Comparison of ENCODE assay signal across 8 cellular contexts in genomic region chr1:65059930-65060538, GRCh38.
A peak's percentile ranks its signal among the peaks of the same experiment; 100 is the strongest.
DNase-seq lines count a peak whose midpoint lies in the region; ATAC-seq and TF ChIP-seq lines count a peak whose summit lies in the region.

No MANE protein-coding gene starts in this region.

- peaks cover 17% of the 10 kb centered on the region for H3K36me3 Mint-ChIP-seq in activated naive CD8-positive, alpha-beta T cell
- peaks cover 13% of the 10 kb centered on the region for H3K36me3 Mint-ChIP-seq in activated naive CD8-positive, alpha-beta T cell treated with anti-CD3 and anti-CD28 coated beads, Interleukin-2, amount 50 U/mL, for 24 hours (ENCODE audit: low read depth)
- peaks cover 43% of the 10 kb centered on the region for H3K36me3 Mint-ChIP-seq in osteocyte (ENCODE audit: unreplicated experiment)

- 13% methylated on average over 7 of the region's 7 CpGs for WGBS in esophagus muscularis mucosa

- POLR2A ChIA-PET in OCI-LY7 (lab: Charles Lee), result no interaction called here

- H3K4me2 ChIP-seq in OCI-LY7 (ENCODE audit: low read length), result no peak overlapping the region

- ATAC-seq in activated naive CD8-positive, alpha-beta T cell treated with anti-CD3 and anti-CD28 coated beads, Interleukin-2, amount 50 U/mL, for 24 hours, result no peak
- ATAC-seq in GM18505 (IDR thresholded peaks at IDR 0.05; ENCODE audit: unreplicated experiment), result no peak

- TF ChIP-seq POLR2A in esophagus muscularis mucosa (IDR thresholded peaks at IDR 0.05; ENCODE audit: low read depth), result no peak
- TF ChIP-seq POLR2A in GM18505 (IDR thresholded peaks at IDR 0.05; ENCODE audit: borderline replicate concordance, extremely low read depth, insufficient read depth, insufficient read length), result no peak

- CTCF ChIA-PET in OCI-LY7 (lab: Charles Lee; ENCODE audit: unreplicated experiment), result interaction anchor here (1.5 kb wide), 1 partner anchor 15 kb away, joined by 3 read pairs; no protein-coding TSS in a partner anchor

- no peak overlapping the region for H3K4me3 ChIP-seq in OCI-LY7 (ENCODE audit: low read depth, low read length, poor library complexity, severe bottlenecking)
- peak overlapping the region in 1 of 4 donors; percentile 2 for H3K4me3 ChIP-seq in esophagus muscularis mucosa

- TF ChIP-seq CTCF in OCI-LY7 (conservative IDR thresholded peaks at IDR 0.05; ENCODE audit: low read length) (peak; percentile 74), esophagus muscularis mucosa (IDR thresholded peaks at IDR 0.05) (peak; percentile 77 to 83 (median 82)), osteocyte (IDR thresholded peaks at IDR 0.05) (peak; percentile 69)

- no TSS peak for BruUV-seq in OCI-LY7 (replicated peaks; lab: Mats Ljungman, UMichigan)

- H3K27me3 ChIP-seq in esophagus muscularis mucosa, result no peaks in the 10 kb centered on the region

- peaks cover 27% of the 10 kb centered on the region for H3K36me3 ChIP-seq in OCI-LY7 (ENCODE audit: insufficient read depth, low read length)
- H3K36me3 ChIP-seq in esophagus muscularis mucosa, result peaks cover 22 to 39% (median 31%) of the 10 kb centered on the region in 4 donors

- no peaks in the 10 kb centered on the region for H3K27me3 Mint-ChIP-seq in activated naive CD8-positive, alpha-beta T cell
- H3K27me3 Mint-ChIP-seq in activated naive CD8-positive, alpha-beta T cell treated with anti-CD3 and anti-CD28 coated beads, Interleukin-2, amount 50 U/mL, for 24 hours, result no peaks in the 10 kb centered on the region
- H3K27me3 Mint-ChIP-seq in osteocyte (ENCODE audit: unreplicated experiment), result peaks cover 7% of the 10 kb centered on the region

- peaks cover 62% of the 10 kb centered on the region for H3K4me1 Mint-ChIP-seq in activated naive CD8-positive, alpha-beta T cell (ENCODE audit: low read depth)
- H3K4me1 Mint-ChIP-seq in activated naive CD8-positive, alpha-beta T cell treated with anti-CD3 and anti-CD28 coated beads, Interleukin-2, amount 50 U/mL, for 24 hours, result peaks cover 33% of the 10 kb centered on the region
- H3K4me1 Mint-ChIP-seq in osteocyte (ENCODE audit: unreplicated experiment), result peaks cover 17% of the 10 kb centered on the region

- no peaks in the 10 kb centered on the region for H3K9me3 ChIP-seq in OCI-LY7 (ENCODE audit: low read length)
- H3K9me3 ChIP-seq in esophagus muscularis mucosa, result no peaks in the 10 kb centered on the region

- H2AFZ ChIP-seq in OCI-LY7 (ENCODE audit: low read length), result no peak overlapping the region

- H3K27ac Mint-ChIP-seq in activated naive CD8-positive, alpha-beta T cell, result peak overlapping the region; percentile 41
- H3K27ac Mint-ChIP-seq in activated naive CD8-positive, alpha-beta T cell treated with anti-CD3 and anti-CD28 coated beads, Interleukin-2, amount 50 U/mL, for 24 hours, result no peak overlapping the region
- no peak overlapping the region for H3K27ac Mint-ChIP-seq in osteocyte (ENCODE audit: unreplicated experiment)

- no peak overlapping the region for H3K27ac ChIP-seq in OCI-LY7 (ENCODE audit: low read depth, low read length, poor library complexity, severe bottlenecking)
- H3K27ac ChIP-seq in esophagus muscularis mucosa (replicated peaks in 1 of 4), result peak overlapping the region in 2 of 4 donors; percentile 0 to 6

- H3K4me3 Mint-ChIP-seq in activated naive CD8-positive, alpha-beta T cell, result no peak overlapping the region
- H3K4me3 Mint-ChIP-seq in activated naive CD8-positive, alpha-beta T cell treated with anti-CD3 and anti-CD28 coated beads, Interleukin-2, amount 50 U/mL, for 24 hours, result no peak overlapping the region
- H3K4me3 Mint-ChIP-seq in osteocyte (ENCODE audit: unreplicated experiment), result no peak overlapping the region

- H3K9me3 Mint-ChIP-seq in activated naive CD8-positive, alpha-beta T cell (ENCODE audit: low read depth), result no peaks in the 10 kb centered on the region
- H3K9me3 Mint-ChIP-seq in activated naive CD8-positive, alpha-beta T cell treated with anti-CD3 and anti-CD28 coated beads, Interleukin-2, amount 50 U/mL, for 24 hours, result no peaks in the 10 kb centered on the region
- no peaks in the 10 kb centered on the region for H3K9me3 Mint-ChIP-seq in osteocyte (ENCODE audit: unreplicated experiment)

- no peaks in the 10 kb centered on the region for H3K9me2 ChIP-seq in OCI-LY7 (ENCODE audit: insufficient read depth, low read length)

- H3K4me1 ChIP-seq in OCI-LY7 (ENCODE audit: insufficient read depth, low read length, poor library complexity, severe bottlenecking), result peaks cover 13% of the 10 kb centered on the region
- peaks cover 30 to 88% (median 83%) of the 10 kb centered on the region in 4 donors for H3K4me1 ChIP-seq in esophagus muscularis mucosa

- H4K20me1 ChIP-seq in OCI-LY7 (ENCODE audit: insufficient read depth, low read length), result 0 out of 2 replicates have a peak, but pooled peaks cover 4% of the 10 kb centered on the region

- no peaks in the 10 kb centered on the region; the same call in 1 of the 2 replicates for H3K79me2 ChIP-seq in OCI-LY7 (ENCODE audit: insufficient read depth, low read depth, low read length)

- no peak for TF ChIP-seq EP300 in esophagus muscularis mucosa (IDR thresholded peaks at IDR 0.05)

- no peak for DNase-seq in activated naive CD8-positive, alpha-beta T cell treated with anti-CD3 and anti-CD28 coated beads, Interleukin-2, amount 50 U/mL, for 24 hours
- peak; percentile 31 for DNase-seq in OCI-LY7 (ENCODE audit: low spot score)
- DNase-seq in esophagus muscularis mucosa (ENCODE audit: extremely low spot score), result no peak
- no peak for DNase-seq in osteocyte (ENCODE audit: extremely low spot score, unreplicated experiment)
- no peak for DNase-seq in NCI-H524 treated with DMSO at 0.1 percent for 48 hours (lab: John Stamatoyannopoulos, UW)
- no peak for DNase-seq in NCI-H1048 (lab: John Stamatoyannopoulos, UW)

- intact Hi-C loops in OCI-LY7 (cut with micrococcal nuclease; ENCODE audit: unreplicated experiment) (loop anchor here (5.0 kb wide), 1 partner anchor 147 kb away; no protein-coding TSS in a partner anchor), esophagus muscularis mucosa (cut with DNase I) (loop anchor here (5.0 kb wide), 1 partner anchor 147 kb away; no protein-coding TSS in a partner anchor)
